23 cellular contexts compared by ENCODE assay signal in the genomic region with DNA sequence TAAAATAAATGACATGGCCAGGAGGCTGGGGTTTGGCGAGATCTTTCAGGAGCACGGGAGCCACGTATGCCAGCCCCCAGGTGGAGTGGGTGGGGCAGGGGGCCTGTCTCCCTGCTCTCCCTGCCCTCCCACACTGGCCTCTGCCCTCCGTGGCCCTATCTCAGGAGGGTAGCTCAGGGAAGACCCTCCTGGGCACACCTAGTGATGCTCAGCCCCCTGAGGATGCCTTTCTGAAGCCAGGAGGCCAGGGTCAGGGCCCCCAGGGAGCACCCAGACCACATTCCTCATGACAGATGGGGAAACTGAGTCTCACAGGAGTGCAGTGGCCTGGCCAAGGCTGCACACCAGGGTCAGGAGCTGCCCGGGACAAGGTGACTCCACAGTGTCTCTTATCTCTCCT.
DNase-seq lines count a peak whose midpoint lies in the region; ATAC-seq, FAIRE-seq and TF ChIP-seq lines count a peak whose summit lies in the region.
"Had no signal": no experiment of that assay in that cellular context is flagged by ENCODE, and none has a peak within 500 bp of the region (broad histone marks: within the 10 kb centered on the region; RNA-seq: fewer than 3 reads in every experiment).

No MANE protein-coding gene starts in this region.

- TF ChIP-seq RAD21 in H1 (IDR thresholded peaks at IDR 0.05 in 1 of 2, conservative IDR thresholded peaks at IDR 0.05 in 1 of 2; ENCODE audit: low read depth in 2 of 2, low read length in 2 of 2): no peak

- 0 out of 2 replicates have a peak overlapping the region, but pooled peaks have one; percentile 2 for H3K27ac ChIP-seq in H1 (ENCODE audit: low read depth, low read length)
- H3K27ac ChIP-seq: BLaER1 had no signal

- H3K4me3 ChIP-seq in H1 (ENCODE audit: extremely low read depth in 1 of 4, insufficient read depth in 2 of 4, low read depth in 3 of 4, low read length in 4 of 4): no peak overlapping the region
- H3K4me3 ChIP-seq: BLaER1, K562 had no signal

- H4K20me1 ChIP-seq in H1 (replicated peaks in 1 of 2; ENCODE audit: control insufficient read depth in 1 of 2, insufficient read depth in 2 of 2, low read length in 2 of 2): peaks cover 0 to 2% of the 10 kb centered on the region in 2 experiments

- no peak overlapping the region for H4K91ac ChIP-seq in H1 (replicated peaks; ENCODE audit: insufficient read length, low read length)

- H3K4me2 ChIP-seq in H1 (ENCODE audit: insufficient read depth in 1 of 2, low read depth in 2 of 2, low read length in 2 of 2): no peak overlapping the region
- H3K4me2 ChIP-seq: BLaER1 had no signal

- no peaks in the 10 kb centered on the region for H3K36me3 Mint-ChIP-seq in T-helper 17 cell (ENCODE audit: low read depth)

- H3K18ac ChIP-seq in H1 (ENCODE audit: extremely low read depth, low read length): no peak overlapping the region

- H2BK5ac ChIP-seq in H1 (ENCODE audit: low read depth, low read length): peak overlapping the region; percentile 52; the same call in 1 of the 2 replicates

- ATAC-seq in Right ventricle myocardium inferior (no peak), Right ventricle myocardium superior (ENCODE audit: poor library complexity) (no peak), T-helper 17 cell (no peak)
- ATAC-seq: K562, PC-3 had no signal

- FAIRE-seq in H1 (lab: Jason Lieb, UNC): no peak
- peak; percentile 5 for FAIRE-seq in urothelium cell line (lab: Jason Lieb, UNC)
- FAIRE-seq: GM18507, K562 had no signal

- H3K36me3 ChIP-seq in H1 (ENCODE audit: control insufficient read depth in 2 of 4, insufficient read depth in 4 of 4, low read length in 3 of 4): peaks cover 0 to 5% (median 1%) of the 10 kb centered on the region in 4 experiments; a peak in 3 of 8 replicates

- H2BK12ac ChIP-seq in H1 (ENCODE audit: low read depth, low read length): no peak overlapping the region

- POLR2A ChIA-PET in H1 (lab: Charles Lee; ENCODE audit: partially characterized antibody): interaction anchor here (0.8 to 1.3 kb wide), 2 partner anchors 66 to 339 kb away, joined by 3 read pairs; partner anchors contain the start of gene MAD1L1

- 0 out of 2 replicates have a peak overlapping the region, but pooled peaks have one; percentile 42 for H2AK5ac ChIP-seq in H1 (ENCODE audit: low read depth, low read length)

- no peaks in the 10 kb centered on the region for H3K9me3 ChIP-seq in T-helper 17 cell (ENCODE audit: control insufficient read depth, low read length, poor library complexity, severe bottlenecking)
- peaks cover 1 to 5% of the 10 kb centered on the region in 2 experiments; a peak in 3 of 4 replicates for H3K9me3 ChIP-seq in H1 (ENCODE audit: insufficient read depth in 2 of 2, low read depth in 1 of 2, low read length in 1 of 2)

- no peaks in the 10 kb centered on the region for H3K27me3 Mint-ChIP-seq in T-helper 17 cell
- H3K27me3 Mint-ChIP-seq: CD4-positive, alpha-beta memory T cell had no signal

- H3K9ac ChIP-seq in H1 (replicated peaks in 1 of 4; ENCODE audit: extremely low read depth in 1 of 4, low read depth in 3 of 4, low read length in 3 of 4): no peak overlapping the region

- 96% methylated on average over 5 of the region's 5 CpGs; no CpG with 5 or more reads in 1 of the 2 experiments for WGBS in H1 (ENCODE audit: extremely low coverage in 1 of 2, insufficient coverage in 1 of 2, insufficient read length in 1 of 2, insufficient replicate concordance in 2 of 2, low coverage in 1 of 2, low lambda C conversion rate in 2 of 2, missing lambda C conversion rate in 1 of 2), 2 experiments

- no peak overlapping the region for H4K8ac ChIP-seq in H1 (ENCODE audit: extremely low read depth, insufficient read depth, low read length)

- no peaks in the 10 kb centered on the region for H3K79me2 ChIP-seq in H1 (ENCODE audit: control insufficient read depth in 1 of 2, insufficient read depth in 2 of 2, low read length in 2 of 2)

- H2BK120ac ChIP-seq in H1 (replicated peaks; ENCODE audit: low read depth, low read length): no peak overlapping the region

- peak overlapping the region; percentile 39 for H3K4me3 Mint-ChIP-seq in T-helper 17 cell
- H3K4me3 Mint-ChIP-seq: CD4-positive, alpha-beta memory T cell had no signal

- intact Hi-C loops in Right ventricle myocardium inferior (cut with DNase I): loop anchor here (10.0 kb wide), 1 partner anchor 321 kb away; no protein-coding TSS in a partner anchor
- intact Hi-C loops in Right ventricle myocardium superior (cut with DNase I): no loop called here

- H2AFZ ChIP-seq in H1 (ENCODE audit: low read length): no peak overlapping the region

- H3K27me3 ChIP-seq in H1 (replicated peaks in 1 of 4; ENCODE audit: control insufficient read depth in 3 of 4, extremely low read depth in 1 of 4, insufficient read depth in 3 of 4, low read length in 3 of 4): no peaks in the 10 kb centered on the region
- H3K27me3 ChIP-seq: BLaER1 had no signal

- CTCF ChIA-PET in H1 (lab: Charles Lee; ENCODE audit: partially characterized antibody): interaction anchor here (1.0 to 6.1 kb wide), 4 partner anchors 9 to 80 kb away, joined by 3 to 49 read pairs (median 8); no protein-coding TSS in a partner anchor

- no peak overlapping the region for H2BK20ac ChIP-seq in H1 (ENCODE audit: low read length)

- no peaks in the 10 kb centered on the region for H3K79me1 ChIP-seq in H1 (ENCODE audit: low read depth, low read length)

- peak; percentile 45 for DNase-seq in Right ventricle myocardium inferior (ENCODE audit: missing footprints)
- no peak for DNase-seq in Right ventricle myocardium superior
- no peak for DNase-seq in T-helper 17 cell
- no peak for DNase-seq in H1 (ENCODE audit: low read depth in 1 of 2, low spot score in 2 of 2)
- no peak for DNase-seq in urothelium cell line (ENCODE audit: low spot score)
- no peak for DNase-seq in ecto neural progenitor cell (ENCODE audit: low spot score)
- DNase-seq in NCI-H146 (lab: John Stamatoyannopoulos, UW): no peak
- DNase-seq: COR-L47; DMS53; H7; Kasumi-1; NCI-H1105 treated with DMSO at 0.1 percent for 48 hours; NCI-H2029; NCI-H446; NCI-H524 treated with DMSO at 0.1 percent for 48 hours; NCI-H774; NK-92 treated with Interleukin-12 subunit alpha and Interleukin-12 subunit beta, amount 100 ng/mL, for 24 hours; PC-3; SHP77 had no signal

- no peak for TF ChIP-seq POLR2A in H1 (IDR thresholded peaks at IDR 0.05; ENCODE audit: control extremely low read depth in 1 of 2, low read depth in 2 of 2, low read length in 2 of 2)

- H3K23me2 ChIP-seq in H1 (ENCODE audit: low read depth, low read length): no peaks in the 10 kb centered on the region

- no peak overlapping the region for H2BK15ac ChIP-seq in H1 (ENCODE audit: low read length)

- no peak for TF ChIP-seq CTCF in H1 (IDR thresholded peaks at IDR 0.05; ENCODE audit: control extremely low read depth in 1 of 3, insufficient read depth in 1 of 3, low read depth in 1 of 3, low read length in 3 of 3)

- no peak overlapping the region for H3K4ac ChIP-seq in H1 (replicated peaks; ENCODE audit: insufficient read length, low read depth, low read length)

- H4K5ac ChIP-seq in H1 (ENCODE audit: insufficient read length, low read depth, low read length): no peak overlapping the region

- no peak for TF ChIP-seq EP300 in H1 (IDR thresholded peaks at IDR 0.05; ENCODE audit: borderline replicate concordance in 1 of 2, low read depth in 2 of 2, low read length in 2 of 2)

- H3K4me1 ChIP-seq in H1 (replicated peaks in 1 of 4; ENCODE audit: control insufficient read depth in 3 of 4, insufficient read depth in 4 of 4, low read length in 3 of 4): 0 out of 7 replicates have a peak, but pooled peaks cover 0 to 2% (median 0%) of the 10 kb centered on the region in 4 experiments

- no peak overlapping the region for H3K56ac ChIP-seq in H1 (replicated peaks; ENCODE audit: insufficient read length, low read depth, low read length)

- no peak overlapping the region for H3K27ac Mint-ChIP-seq in T-helper 17 cell

- H3K23ac ChIP-seq in H1 (ENCODE audit: insufficient read length): no peak overlapping the region

- H3K4me1 Mint-ChIP-seq in T-helper 17 cell: peaks cover 14% of the 10 kb centered on the region

- no peak overlapping the region for H3K14ac ChIP-seq in H1 (ENCODE audit: insufficient read length)

TF ChIP-seq in H1, 55 proteins besides CTCF, POLR2A, EP300 and RAD21:
- no peak for TF ChIP-seq SIN3A (conservative IDR thresholded peaks at IDR 0.05 in 1 of 2, IDR thresholded peaks at IDR 0.05 in 1 of 2; ENCODE audit: low read depth in 1 of 2, low read length in 2 of 2)
- no peak for TF ChIP-seq TAF1 (IDR thresholded peaks at IDR 0.05; ENCODE audit: low read depth, low read length)
- no peak for TF ChIP-seq KDM1A (IDR thresholded peaks at IDR 0.05; ENCODE audit: borderline replicate concordance, low read length)
- no peak for TF ChIP-seq BRCA1 (IDR thresholded peaks at IDR 0.05; ENCODE audit: low read depth, low read length)
TF ChIP-seq in H1: peak in this region for 0.
